8 cellular contexts compared by ENCODE assay signal in genomic region chrX:108001218-108001814, GRCh38. TPM values are rescaled to one million over a fixed set of nuclear protein-coding genes. Genes with fewer than 3 reads are reported as not detected.
DNase-seq lines count a peak whose midpoint lies in the region; ATAC-seq and TF ChIP-seq lines count a peak whose summit lies in the region.

No MANE protein-coding gene starts in this region.

- H3K9ac ChIP-seq in OCI-LY1 (ENCODE audit: low read length), result no peak overlapping the region

- H3K4me3 Mint-ChIP-seq in activated CD4-positive, alpha-beta T cell treated with anti-CD3 and anti-CD28 coated beads, Interleukin-2, amount 10 ng/mL, durations not matched to agents 24 days and 14 days, result no peak overlapping the region

- H3K4me1 ChIP-seq in OCI-LY1 (ENCODE audit: insufficient read depth, low read length, severe bottlenecking) (no peaks in the 10 kb centered on the region), gastrocnemius medialis (no peaks in the 10 kb centered on the region)

- in situ Hi-C loops in gastrocnemius medialis (cut with MboI; ENCODE audit: low sequenced_read_pairs in 4 of 4), result no loop called here

- H3K9me2 ChIP-seq in OCI-LY1 (ENCODE audit: low read depth, low read length), result no peaks in the 10 kb centered on the region

- H3K9me3 ChIP-seq in OCI-LY1 (ENCODE audit: low read length) (no peaks in the 10 kb centered on the region), gastrocnemius medialis (no peaks in the 10 kb centered on the region)

- H3K27ac ChIP-seq in OCI-LY1 (ENCODE audit: low read depth, low read length, poor library complexity, severe bottlenecking), result no peak overlapping the region
- peak overlapping the region; percentile 24 to 64 (median 53) for H3K27ac ChIP-seq in gastrocnemius medialis

- no peak overlapping the region for H3K27ac Mint-ChIP-seq in activated CD4-positive, alpha-beta T cell treated with anti-CD3 and anti-CD28 coated beads, Interleukin-2, amount 10 ng/mL, durations not matched to agents 24 days and 14 days

- H3K27me3 ChIP-seq in OCI-LY1 (ENCODE audit: insufficient read depth, low read length) (no peaks in the 10 kb centered on the region), gastrocnemius medialis (peaks cover 0 to 7% (median 0%) of the 10 kb centered on the region in 3 donors)

- intact Hi-C loops in activated CD4-positive, alpha-beta T cell treated with anti-CD3 and anti-CD28 coated beads, Interleukin-2, amount 10 ng/mL, durations not matched to agents 24 days and 14 days (cut with micrococcal nuclease), result no loop called here
- intact Hi-C loops in gastrocnemius medialis (cut with DNase I; ENCODE audit: low total_unique reads), result no loop called here

- H4K20me1 ChIP-seq in OCI-LY1 (ENCODE audit: insufficient read depth, low read length), result no peaks in the 10 kb centered on the region

- no peaks in the 10 kb centered on the region for H3F3A ChIP-seq in OCI-LY1 (ENCODE audit: insufficient read depth, low read length)

- DNase-seq in activated CD4-positive, alpha-beta T cell treated with anti-CD3 and anti-CD28 coated beads, Interleukin-2, amount 10 ng/mL, durations not matched to agents 24 days and 14 days, result peak; percentile 69
- no peak for DNase-seq in activated CD4-positive, alpha-beta T cell treated with anti-CD3 and anti-CD28 coated beads for 48 hours
- DNase-seq in dermis microvascular lymphatic vessel endothelial cell (ENCODE audit: low read depth in 2 of 2) (peak; percentile 33 to 53), gastrocnemius medialis (peak; percentile 7 to 18)

- H3K4me1 Mint-ChIP-seq in activated CD4-positive, alpha-beta T cell treated with anti-CD3 and anti-CD28 coated beads, Interleukin-2, amount 10 ng/mL, durations not matched to agents 24 days and 14 days, result peaks cover 3% of the 10 kb centered on the region

- TF ChIP-seq POLR2A in gastrocnemius medialis (IDR thresholded peaks at IDR 0.05), result no peak

- no peaks in the 10 kb centered on the region for H3K79me2 ChIP-seq in OCI-LY1 (ENCODE audit: insufficient read depth, low read length)

- H2AFZ ChIP-seq in OCI-LY1 (ENCODE audit: low read length), result no peak overlapping the region

- ATAC-seq in GM19467 (IDR thresholded peaks at IDR 0.05; ENCODE audit: unreplicated experiment) (peak; percentile 81), HG03565 (IDR thresholded peaks at IDR 0.05; ENCODE audit: unreplicated experiment) (peak; percentile 74), gastrocnemius medialis (peak; percentile 89 to 91), HG03108 (IDR thresholded peaks at IDR 0.05; ENCODE audit: unreplicated experiment) (no peak)

- H3K4me3 ChIP-seq in OCI-LY1 (ENCODE audit: low read depth, low read length, poor library complexity, severe bottlenecking) (no peak overlapping the region), gastrocnemius medialis (no peak overlapping the region)

- peaks cover 15% of the 10 kb centered on the region for H3K27me3 Mint-ChIP-seq in activated CD4-positive, alpha-beta T cell treated with anti-CD3 and anti-CD28 coated beads, Interleukin-2, amount 10 ng/mL, durations not matched to agents 24 days and 14 days

- TF ChIP-seq CTCF in OCI-LY1 (IDR thresholded peaks at IDR 0.05; ENCODE audit: low read length) (peak; percentile 54), gastrocnemius medialis (IDR thresholded peaks at IDR 0.05 in 4 of 5, conservative IDR thresholded peaks at IDR 0.05 in 1 of 5) (peak in 4 of 5 experiments; percentile 4 to 52 (median 38))

- H3K36me3 Mint-ChIP-seq in activated CD4-positive, alpha-beta T cell treated with anti-CD3 and anti-CD28 coated beads, Interleukin-2, amount 10 ng/mL, durations not matched to agents 24 days and 14 days (ENCODE audit: low read depth), result no peaks in the 10 kb centered on the region

- H3K9me3 Mint-ChIP-seq in activated CD4-positive, alpha-beta T cell treated with anti-CD3 and anti-CD28 coated beads, Interleukin-2, amount 10 ng/mL, durations not matched to agents 24 days and 14 days, result no peaks in the 10 kb centered on the region

- H3K4me2 ChIP-seq in OCI-LY1 (ENCODE audit: low read length), result no peak overlapping the region

- no peaks in the 10 kb centered on the region for H3K36me3 ChIP-seq in OCI-LY1 (ENCODE audit: insufficient read depth, low read length)
- H3K36me3 ChIP-seq in gastrocnemius medialis, result no peaks in the 10 kb centered on the region

RNA-seq across cellular contexts. Expression of gene TEX13B, which starts 19.1 kb away (rescaled TPM):
- total RNA-seq in activated CD4-positive, alpha-beta T cell treated with anti-CD3 and anti-CD28 coated beads, Interleukin-2, amount 10 ng/mL, durations not matched to agents 24 days and 14 days, result not detected in 2 replicates
- total RNA-seq in dermis microvascular lymphatic vessel endothelial cell (not detected in 2 replicates), gastrocnemius medialis (not detected)

RNA-seq across cellular contexts. Expression of gene VSIG1, which starts 43.5 kb away (rescaled TPM):
- total RNA-seq in activated CD4-positive, alpha-beta T cell treated with anti-CD3 and anti-CD28 coated beads, Interleukin-2, amount 10 ng/mL, durations not matched to agents 24 days and 14 days, result 0.58 TPM in 1 of 2 replicates, not detected in the other
- total RNA-seq in dermis microvascular lymphatic vessel endothelial cell (0.13 TPM in 2 replicates), gastrocnemius medialis (not detected)
